13 cellular contexts compared by ENCODE assay signal in genomic region chr7:126411032-126411820, GRCh38.
A peak's percentile ranks its signal among the peaks of the same experiment; 100 is the strongest.
DNase-seq lines count a peak whose midpoint lies in the region; ATAC-seq and TF ChIP-seq lines count a peak whose summit lies in the region.
"Had no signal": no experiment of that assay in that cellular context is flagged by ENCODE, and none has a peak within 500 bp of the region (broad histone marks: within the 10 kb centered on the region; RNA-seq: fewer than 3 reads in every experiment).

No MANE protein-coding gene starts in this region.

- no peaks in the 10 kb centered on the region for H3K9me3 Mint-ChIP-seq in activated CD4-positive, alpha-beta T cell treated with anti-CD3 and anti-CD28 coated beads, Interleukin-2, amount 10 ng/mL, durations not matched to agents 24 days and 14 days
- H3K9me3 Mint-ChIP-seq: stimulated activated naive CD8-positive, alpha-beta T cell treated with anti-CD3 and anti-CD28 coated beads, Interleukin-15, amount 100 ng/mL, for 72 hours had no signal

- H3K4me1 Mint-ChIP-seq in activated CD4-positive, alpha-beta T cell treated with anti-CD3 and anti-CD28 coated beads, Interleukin-2, amount 10 ng/mL, durations not matched to agents 24 days and 14 days: no peaks in the 10 kb centered on the region
- H3K4me1 Mint-ChIP-seq: stimulated activated naive CD8-positive, alpha-beta T cell treated with anti-CD3 and anti-CD28 coated beads, Interleukin-15, amount 100 ng/mL, for 72 hours had no signal

- H3K9me3 ChIP-seq in endocrine pancreas (ENCODE audit: control insufficient read depth, low read length): no peaks in the 10 kb centered on the region

- H3K27me3 ChIP-seq in endocrine pancreas (ENCODE audit: control insufficient read depth, insufficient read depth, low read length): no peaks in the 10 kb centered on the region

- no peaks in the 10 kb centered on the region for H3K27me3 Mint-ChIP-seq in activated CD4-positive, alpha-beta T cell treated with anti-CD3 and anti-CD28 coated beads, Interleukin-2, amount 10 ng/mL, durations not matched to agents 24 days and 14 days
- H3K27me3 Mint-ChIP-seq: stimulated activated naive CD8-positive, alpha-beta T cell treated with anti-CD3 and anti-CD28 coated beads, Interleukin-15, amount 100 ng/mL, for 72 hours had no signal

- CTCF ChIA-PET in HEK293T (lab: Yijun Ruan, JAX): no interaction called here

- H3K4me1 ChIP-seq in endocrine pancreas (ENCODE audit: control insufficient read depth, insufficient read depth, low read length): no peaks in the 10 kb centered on the region

- H3K4me3 ChIP-seq in endocrine pancreas (ENCODE audit: control insufficient read depth, insufficient read depth, low read length): peak overlapping the region; percentile 49

- H3K9ac ChIP-seq in endocrine pancreas (ENCODE audit: control insufficient read depth, insufficient read depth, low read length): no peak overlapping the region

- POLR2A ChIA-PET in HEK293T (lab: Yijun Ruan, JAX): no interaction called here

- ATAC-seq in GM18517 (IDR thresholded peaks at IDR 0.05; ENCODE audit: unreplicated experiment) (peak; percentile 67), GM21619 (IDR thresholded peaks at IDR 0.05; ENCODE audit: unreplicated experiment) (peak; percentile 60), HG03378 (IDR thresholded peaks at IDR 0.05; ENCODE audit: unreplicated experiment) (peak; percentile 72), HG02981 (IDR thresholded peaks at IDR 0.05; ENCODE audit: unreplicated experiment) (no peak)
- ATAC-seq: stimulated activated naive CD8-positive, alpha-beta T cell treated with anti-CD3 and anti-CD28 coated beads, Interleukin-15, amount 100 ng/mL, for 72 hours had no signal

- no peak overlapping the region for H3K4me3 Mint-ChIP-seq in activated CD4-positive, alpha-beta T cell treated with anti-CD3 and anti-CD28 coated beads, Interleukin-2, amount 10 ng/mL, durations not matched to agents 24 days and 14 days
- H3K4me3 Mint-ChIP-seq: stimulated activated naive CD8-positive, alpha-beta T cell treated with anti-CD3 and anti-CD28 coated beads, Interleukin-15, amount 100 ng/mL, for 72 hours had no signal

- no peak overlapping the region for H3K27ac Mint-ChIP-seq in activated CD4-positive, alpha-beta T cell treated with anti-CD3 and anti-CD28 coated beads, Interleukin-2, amount 10 ng/mL, durations not matched to agents 24 days and 14 days
- H3K27ac Mint-ChIP-seq: stimulated activated naive CD8-positive, alpha-beta T cell treated with anti-CD3 and anti-CD28 coated beads, Interleukin-15, amount 100 ng/mL, for 72 hours had no signal

- H3K36me3 Mint-ChIP-seq in activated CD4-positive, alpha-beta T cell treated with anti-CD3 and anti-CD28 coated beads, Interleukin-2, amount 10 ng/mL, durations not matched to agents 24 days and 14 days (ENCODE audit: low read depth): no peaks in the 10 kb centered on the region

- H3K36me3 ChIP-seq in endocrine pancreas (ENCODE audit: control insufficient read depth, insufficient read depth, low read length): no peaks in the 10 kb centered on the region

- DNase-seq in D341Med (ENCODE audit: low spot score): no peak
- DNase-seq in activated CD4-positive, alpha-beta T cell treated with anti-CD3 and anti-CD28 coated beads, Interleukin-2, amount 10 ng/mL, durations not matched to agents 24 days and 14 days: no peak
- no peak for DNase-seq in HEK293T (ENCODE audit: extremely low spot score)
- DNase-seq: cerebellar nuclear complex; DMS 273 treated with DMSO at 0.1 percent for 48 hours; kidney glomerular epithelial cell; NCI-H1436; stimulated activated naive CD8-positive, alpha-beta T cell treated with anti-CD3 and anti-CD28 coated beads, Interleukin-15, amount 100 ng/mL, for 72 hours had no signal

- intact Hi-C loops in activated CD4-positive, alpha-beta T cell treated with anti-CD3 and anti-CD28 coated beads, Interleukin-2, amount 10 ng/mL, durations not matched to agents 24 days and 14 days (cut with micrococcal nuclease): no loop called here

TF ChIP-seq in HEK293T, 16 proteins besides CTCF, POLR2A, EP300 and RAD21:
- TF ChIP-seq LEF1 (IDR thresholded peaks at IDR 0.05; ENCODE audit: borderline replicate concordance): no peak
- TF ChIP-seq FOXA1 (IDR thresholded peaks at IDR 0.05): no peak
- no peak for TF ChIP-seq ELF4 (IDR thresholded peaks at IDR 0.05)
- TF ChIP-seq SP1 (IDR thresholded peaks at IDR 0.05): no peak
- no peak for TF ChIP-seq PKNOX1 (IDR thresholded peaks at IDR 0.05)
- TF ChIP-seq FOXM1 (IDR thresholded peaks at IDR 0.05; ENCODE audit: borderline replicate concordance): no peak
- TF ChIP-seq ZNF384 (IDR thresholded peaks at IDR 0.05): no peak
- no peak for TF ChIP-seq CTBP1 (IDR thresholded peaks at IDR 0.05; ENCODE audit: borderline replicate concordance)
- TF ChIP-seq FOXK2 (IDR thresholded peaks at IDR 0.05): no peak
- no peak for TF ChIP-seq SUZ12 (IDR thresholded peaks at IDR 0.05)
- no peak for TF ChIP-seq L3MBTL2 (conservative IDR thresholded peaks at IDR 0.05)
- TF ChIP-seq NFRKB (IDR thresholded peaks at IDR 0.05): no peak
- TF ChIP-seq TARDBP (IDR thresholded peaks at IDR 0.05): no peak
- TF ChIP-seq HDGF (IDR thresholded peaks at IDR 0.05; ENCODE audit: borderline replicate concordance): no peak
- no peak for TF ChIP-seq BHLHE40 (IDR thresholded peaks at IDR 0.05; ENCODE audit: borderline replicate concordance)
- TF ChIP-seq ARNT (IDR thresholded peaks at IDR 0.05): no peak
